In the genomic region with DNA sequence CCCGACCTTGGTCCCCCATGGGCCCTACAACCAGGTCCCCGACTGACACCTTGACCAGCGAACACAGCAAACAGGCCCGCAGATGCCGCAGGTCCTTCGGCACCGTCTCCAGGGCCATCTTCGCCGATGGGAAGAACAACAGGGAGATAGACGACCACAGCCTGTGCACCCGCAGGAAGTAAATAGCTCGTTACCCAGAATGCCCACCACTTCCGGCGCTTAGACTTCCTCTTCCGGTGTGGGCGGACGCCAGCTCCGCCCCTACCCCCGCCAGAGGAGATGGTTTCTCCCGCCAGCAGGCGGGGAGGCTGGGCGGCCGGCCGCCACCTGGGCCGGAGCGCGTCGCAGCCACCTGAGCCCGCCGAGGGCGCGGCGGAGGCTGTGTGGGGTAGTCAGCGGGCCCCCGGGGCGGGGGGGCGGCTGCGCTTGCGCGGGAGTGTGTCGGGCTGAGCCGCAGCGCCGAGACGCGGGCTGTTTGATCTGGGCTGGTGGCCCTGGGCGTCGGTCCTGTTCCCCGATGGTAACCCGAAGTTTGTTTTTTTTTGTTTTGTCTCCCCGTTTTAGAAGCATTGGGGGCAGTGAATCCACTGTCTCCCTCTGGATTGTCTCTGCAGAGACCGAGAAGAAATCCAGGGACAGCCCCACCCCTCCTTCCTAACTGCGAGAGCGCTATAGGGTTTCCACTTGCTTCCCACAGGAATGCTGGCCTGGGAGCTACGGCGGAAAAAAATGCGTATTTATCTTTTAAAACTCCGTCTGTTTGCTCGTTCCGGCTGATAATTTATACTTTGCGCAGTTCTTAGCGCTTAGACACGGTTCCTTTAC, we compare ENCODE assay signal across 1 cellular context.
TF ChIP-seq lines count a peak whose summit lies in the region.

A gene (minus strand): TSS at position 184 of the 825 bp plus-strand sequence. CDS start 66 bp downstream, at position 118.

TF ChIP-seq in HepG2, 621 proteins besides CTCF, POLR2A, EP300 and RAD21 (continued from another document and continues in another):
- TF ChIP-seq ZNF570 (CRISPR knock-in tag; IDR thresholded peaks at IDR 0.05; ENCODE audit: borderline replicate concordance) (peak; percentile 28; the same call in 1 of the 2 replicates), STAT5B (CRISPR knock-in tag; IDR thresholded peaks at IDR 0.05) (no peak), FOXO1 (CRISPR knock-in tag; IDR thresholded peaks at IDR 0.05) (peak; percentile 91), HOXA7 (CRISPR knock-in tag; IDR thresholded peaks at IDR 0.05) (no peak), ZNF7 (CRISPR knock-in tag; IDR thresholded peaks at IDR 0.05) (no peak), CBX5 (CRISPR knock-in tag; IDR thresholded peaks at IDR 0.05; ENCODE audit: borderline replicate concordance) (peak; percentile 90; the same call in 1 of the 2 replicates), ZBTB20 (CRISPR knock-in tag; IDR thresholded peaks at IDR 0.05; ENCODE audit: borderline replicate concordance, low read depth) (peak; percentile 68; the same call in 1 of the 2 replicates), PITX1 (CRISPR knock-in tag; IDR thresholded peaks at IDR 0.05) (peak; percentile 80; the same call in 1 of the 2 replicates), ZNF564 (CRISPR knock-in tag; IDR thresholded peaks at IDR 0.05) (0 out of 2 replicates have a peak, but pooled peaks have one; percentile 15), RBM39 (IDR thresholded peaks at IDR 0.05; ENCODE audit: low read depth, low read length, poor library complexity, severe bottlenecking) (peak; percentile 88), ATAD3A (CRISPR knock-in tag; IDR thresholded peaks at IDR 0.05) (no peak), NONO (IDR thresholded peaks at IDR 0.05) (no peak), NONO (CRISPR knock-in tag; conservative IDR thresholded peaks at IDR 0.05) (peak; percentile 97), TCF7 (IDR thresholded peaks at IDR 0.05; ENCODE audit: low read depth) (peak; percentile 80), SIX1 (CRISPR knock-in tag; IDR thresholded peaks at IDR 0.05; ENCODE audit: borderline replicate concordance) (peak; percentile 42; the same call in 1 of the 2 replicates), GATAD2A (CRISPR knock-in tag; IDR thresholded peaks at IDR 0.05) (no peak; the same call in none of the 2 replicates), ZNF367 (CRISPR knock-in tag; IDR thresholded peaks at IDR 0.05; ENCODE audit: borderline replicate concordance) (peak; percentile 37; the same call in 1 of the 2 replicates), FOXP1 (IDR thresholded peaks at IDR 0.05) (no peak), FOXP1 (CRISPR knock-in tag; IDR thresholded peaks at IDR 0.05) (peak; percentile 64), ZNF331 (CRISPR knock-in tag; IDR thresholded peaks at IDR 0.05) (peak; percentile 81; the same call in 1 of the 2 replicates), JUNB (CRISPR knock-in tag; IDR thresholded peaks at IDR 0.05; ENCODE audit: borderline replicate concordance) (peak; percentile 72; the same call in 1 of the 2 replicates), ZBTB3 (CRISPR knock-in tag; IDR thresholded peaks at IDR 0.05; ENCODE audit: borderline replicate concordance, low read depth) (peak; percentile 79; the same call in 1 of the 2 replicates), HMG20B (CRISPR knock-in tag; conservative IDR thresholded peaks at IDR 0.05) (peak; percentile 61; the same call in 1 of the 2 replicates), TARDBP (CRISPR knock-in tag; IDR thresholded peaks at IDR 0.05) (peak; percentile 84; the same call in 1 of the 2 replicates), ZNF672 (CRISPR knock-in tag; IDR thresholded peaks at IDR 0.05) (peak; percentile 83), ZZZ3 (CRISPR knock-in tag; IDR thresholded peaks at IDR 0.05; ENCODE audit: borderline replicate concordance) (peak; percentile 96; the same call in 1 of the 2 replicates), KDM3A (CRISPR knock-in tag; IDR thresholded peaks at IDR 0.05; ENCODE audit: low read depth) (peak; percentile 15; the same call in 1 of the 2 replicates), TGIF2 (CRISPR knock-in tag; IDR thresholded peaks at IDR 0.05) (peak; percentile 50), ZNF235 (CRISPR knock-in tag; IDR thresholded peaks at IDR 0.05; ENCODE audit: borderline replicate concordance) (peak; percentile 71; the same call in 1 of the 2 replicates), ZNF761 (CRISPR knock-in tag; conservative IDR thresholded peaks at IDR 0.05) (0 out of 2 replicates have a peak, but pooled peaks have one; percentile 52), ZNF605 (CRISPR knock-in tag; IDR thresholded peaks at IDR 0.05) (peak; percentile 66), AKAP8 (CRISPR knock-in tag; IDR thresholded peaks at IDR 0.05) (peak; percentile 97; the same call in 1 of the 2 replicates), RXRA (CRISPR knock-in tag; IDR thresholded peaks at IDR 0.05) (peak; percentile 75), TAF15 (IDR thresholded peaks at IDR 0.05; ENCODE audit: low read depth, low read length, poor library complexity, severe bottlenecking) (peak; percentile 99)
- TF ChIP-seq, protein P1, sequence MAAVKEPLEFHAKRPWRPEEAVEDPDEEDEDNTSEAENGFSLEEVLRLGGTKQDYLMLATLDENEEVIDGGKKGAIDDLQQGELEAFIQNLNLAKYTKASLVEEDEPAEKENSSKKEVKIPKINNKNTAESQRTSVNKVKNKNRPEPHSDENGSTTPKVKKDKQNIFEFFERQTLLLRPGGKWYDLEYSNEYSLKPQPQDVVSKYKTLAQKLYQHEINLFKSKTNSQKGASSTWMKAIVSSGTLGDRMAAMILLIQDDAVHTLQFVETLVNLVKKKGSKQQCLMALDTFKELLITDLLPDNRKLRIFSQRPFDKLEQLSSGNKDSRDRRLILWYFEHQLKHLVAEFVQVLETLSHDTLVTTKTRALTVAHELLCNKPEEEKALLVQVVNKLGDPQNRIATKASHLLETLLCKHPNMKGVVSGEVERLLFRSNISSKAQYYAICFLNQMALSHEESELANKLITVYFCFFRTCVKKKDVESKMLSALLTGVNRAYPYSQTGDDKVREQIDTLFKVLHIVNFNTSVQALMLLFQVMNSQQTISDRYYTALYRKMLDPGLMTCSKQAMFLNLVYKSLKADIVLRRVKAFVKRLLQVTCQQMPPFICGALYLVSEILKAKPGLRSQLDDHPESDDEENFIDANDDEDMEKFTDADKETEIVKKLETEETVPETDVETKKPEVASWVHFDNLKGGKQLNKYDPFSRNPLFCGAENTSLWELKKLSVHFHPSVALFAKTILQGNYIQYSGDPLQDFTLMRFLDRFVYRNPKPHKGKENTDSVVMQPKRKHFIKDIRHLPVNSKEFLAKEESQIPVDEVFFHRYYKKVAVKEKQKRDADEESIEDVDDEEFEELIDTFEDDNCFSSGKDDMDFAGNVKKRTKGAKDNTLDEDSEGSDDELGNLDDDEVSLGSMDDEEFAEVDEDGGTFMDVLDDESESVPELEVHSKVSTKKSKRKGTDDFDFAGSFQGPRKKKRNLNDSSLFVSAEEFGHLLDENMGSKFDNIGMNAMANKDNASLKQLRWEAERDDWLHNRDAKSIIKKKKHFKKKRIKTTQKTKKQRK (IDR thresholded peaks at IDR 0.05; ENCODE audit: low read length) = no peak
- TF ChIP-seq, protein P2, sequence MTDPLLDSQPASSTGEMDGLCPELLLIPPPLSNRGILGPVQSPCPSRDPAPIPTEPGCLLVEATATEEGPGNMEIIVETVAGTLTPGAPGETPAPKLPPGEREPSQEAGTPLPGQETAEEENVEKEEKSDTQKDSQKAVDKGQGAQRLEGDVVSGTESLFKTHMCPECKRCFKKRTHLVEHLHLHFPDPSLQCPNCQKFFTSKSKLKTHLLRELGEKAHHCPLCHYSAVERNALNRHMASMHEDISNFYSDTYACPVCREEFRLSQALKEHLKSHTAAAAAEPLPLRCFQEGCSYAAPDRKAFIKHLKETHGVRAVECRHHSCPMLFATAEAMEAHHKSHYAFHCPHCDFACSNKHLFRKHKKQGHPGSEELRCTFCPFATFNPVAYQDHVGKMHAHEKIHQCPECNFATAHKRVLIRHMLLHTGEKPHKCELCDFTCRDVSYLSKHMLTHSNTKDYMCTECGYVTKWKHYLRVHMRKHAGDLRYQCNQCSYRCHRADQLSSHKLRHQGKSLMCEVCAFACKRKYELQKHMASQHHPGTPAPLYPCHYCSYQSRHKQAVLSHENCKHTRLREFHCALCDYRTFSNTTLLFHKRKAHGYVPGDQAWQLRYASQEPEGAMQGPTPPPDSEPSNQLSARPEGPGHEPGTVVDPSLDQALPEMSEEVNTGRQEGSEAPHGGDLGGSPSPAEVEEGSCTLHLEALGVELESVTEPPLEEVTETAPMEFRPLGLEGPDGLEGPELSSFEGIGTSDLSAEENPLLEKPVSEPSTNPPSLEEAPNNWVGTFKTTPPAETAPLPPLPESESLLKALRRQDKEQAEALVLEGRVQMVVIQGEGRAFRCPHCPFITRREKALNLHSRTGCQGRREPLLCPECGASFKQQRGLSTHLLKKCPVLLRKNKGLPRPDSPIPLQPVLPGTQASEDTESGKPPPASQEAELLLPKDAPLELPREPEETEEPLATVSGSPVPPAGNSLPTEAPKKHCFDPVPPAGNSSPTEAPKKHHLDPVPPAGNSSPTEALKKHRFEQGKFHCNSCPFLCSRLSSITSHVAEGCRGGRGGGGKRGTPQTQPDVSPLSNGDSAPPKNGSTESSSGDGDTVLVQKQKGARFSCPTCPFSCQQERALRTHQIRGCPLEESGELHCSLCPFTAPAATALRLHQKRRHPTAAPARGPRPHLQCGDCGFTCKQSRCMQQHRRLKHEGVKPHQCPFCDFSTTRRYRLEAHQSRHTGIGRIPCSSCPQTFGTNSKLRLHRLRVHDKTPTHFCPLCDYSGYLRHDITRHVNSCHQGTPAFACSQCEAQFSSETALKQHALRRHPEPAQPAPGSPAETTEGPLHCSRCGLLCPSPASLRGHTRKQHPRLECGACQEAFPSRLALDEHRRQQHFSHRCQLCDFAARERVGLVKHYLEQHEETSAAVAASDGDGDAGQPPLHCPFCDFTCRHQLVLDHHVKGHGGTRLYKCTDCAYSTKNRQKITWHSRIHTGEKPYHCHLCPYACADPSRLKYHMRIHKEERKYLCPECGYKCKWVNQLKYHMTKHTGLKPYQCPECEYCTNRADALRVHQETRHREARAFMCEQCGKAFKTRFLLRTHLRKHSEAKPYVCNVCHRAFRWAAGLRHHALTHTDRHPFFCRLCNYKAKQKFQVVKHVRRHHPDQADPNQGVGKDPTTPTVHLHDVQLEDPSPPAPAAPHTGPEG (CRISPR knock-in tag; IDR thresholded peaks at IDR 0.05) = peak; percentile 58
- TF ChIP-seq, protein P3, sequence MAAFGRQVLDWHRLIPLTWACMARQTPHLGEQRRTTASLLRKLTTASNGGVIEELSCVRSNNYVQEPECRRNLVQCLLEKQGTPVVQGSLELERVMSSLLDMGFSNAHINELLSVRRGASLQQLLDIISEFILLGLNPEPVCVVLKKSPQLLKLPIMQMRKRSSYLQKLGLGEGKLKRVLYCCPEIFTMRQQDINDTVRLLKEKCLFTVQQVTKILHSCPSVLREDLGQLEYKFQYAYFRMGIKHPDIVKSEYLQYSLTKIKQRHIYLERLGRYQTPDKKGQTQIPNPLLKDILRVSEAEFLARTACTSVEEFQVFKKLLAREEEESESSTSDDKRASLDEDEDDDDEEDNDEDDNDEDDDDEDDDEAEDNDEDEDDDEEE (CRISPR knock-in tag; IDR thresholded peaks at IDR 0.05) = no peak
- TF ChIP-seq, protein P4, sequence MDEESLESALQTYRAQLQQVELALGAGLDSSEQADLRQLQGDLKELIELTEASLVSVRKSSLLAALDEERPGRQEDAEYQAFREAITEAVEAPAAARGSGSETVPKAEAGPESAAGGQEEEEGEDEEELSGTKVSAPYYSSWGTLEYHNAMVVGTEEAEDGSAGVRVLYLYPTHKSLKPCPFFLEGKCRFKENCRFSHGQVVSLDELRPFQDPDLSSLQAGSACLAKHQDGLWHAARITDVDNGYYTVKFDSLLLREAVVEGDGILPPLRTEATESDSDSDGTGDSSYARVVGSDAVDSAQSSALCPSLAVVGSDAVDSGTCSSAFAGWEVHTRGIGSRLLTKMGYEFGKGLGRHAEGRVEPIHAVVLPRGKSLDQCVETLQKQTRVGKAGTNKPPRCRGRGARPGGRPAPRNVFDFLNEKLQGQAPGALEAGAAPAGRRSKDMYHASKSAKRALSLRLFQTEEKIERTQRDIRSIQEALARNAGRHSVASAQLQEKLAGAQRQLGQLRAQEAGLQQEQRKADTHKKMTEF (CRISPR knock-in tag; IDR thresholded peaks at IDR 0.05) = peak; percentile 93
- TF ChIP-seq, protein P5, sequence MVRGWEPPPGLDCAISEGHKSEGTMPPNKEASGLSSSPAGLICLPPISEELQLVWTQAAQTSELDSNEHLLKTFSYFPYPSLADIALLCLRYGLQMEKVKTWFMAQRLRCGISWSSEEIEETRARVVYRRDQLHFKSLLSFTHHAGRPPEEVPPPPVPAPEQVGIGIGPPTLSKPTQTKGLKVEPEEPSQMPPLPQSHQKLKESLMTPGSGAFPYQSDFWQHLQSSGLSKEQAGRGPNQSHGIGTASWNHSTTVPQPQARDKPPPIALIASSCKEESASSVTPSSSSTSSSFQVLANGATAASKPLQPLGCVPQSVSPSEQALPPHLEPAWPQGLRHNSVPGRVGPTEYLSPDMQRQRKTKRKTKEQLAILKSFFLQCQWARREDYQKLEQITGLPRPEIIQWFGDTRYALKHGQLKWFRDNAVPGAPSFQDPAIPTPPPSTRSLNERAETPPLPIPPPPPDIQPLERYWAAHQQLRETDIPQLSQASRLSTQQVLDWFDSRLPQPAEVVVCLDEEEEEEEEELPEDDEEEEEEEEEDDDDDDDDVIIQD (CRISPR knock-in tag; IDR thresholded peaks at IDR 0.05; ENCODE audit: low read depth) = no peak; the same call in 1 of the 2 replicates
- TF ChIP-seq, protein P6, sequence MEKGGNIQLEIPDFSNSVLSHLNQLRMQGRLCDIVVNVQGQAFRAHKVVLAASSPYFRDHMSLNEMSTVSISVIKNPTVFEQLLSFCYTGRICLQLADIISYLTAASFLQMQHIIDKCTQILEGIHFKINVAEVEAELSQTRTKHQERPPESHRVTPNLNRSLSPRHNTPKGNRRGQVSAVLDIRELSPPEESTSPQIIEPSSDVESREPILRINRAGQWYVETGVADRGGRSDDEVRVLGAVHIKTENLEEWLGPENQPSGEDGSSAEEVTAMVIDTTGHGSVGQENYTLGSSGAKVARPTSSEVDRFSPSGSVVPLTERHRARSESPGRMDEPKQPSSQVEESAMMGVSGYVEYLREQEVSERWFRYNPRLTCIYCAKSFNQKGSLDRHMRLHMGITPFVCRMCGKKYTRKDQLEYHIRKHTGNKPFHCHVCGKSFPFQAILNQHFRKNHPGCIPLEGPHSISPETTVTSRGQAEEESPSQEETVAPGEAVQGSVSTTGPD (CRISPR knock-in tag; IDR thresholded peaks at IDR 0.05) = no peak
- TF ChIP-seq, protein P7, sequence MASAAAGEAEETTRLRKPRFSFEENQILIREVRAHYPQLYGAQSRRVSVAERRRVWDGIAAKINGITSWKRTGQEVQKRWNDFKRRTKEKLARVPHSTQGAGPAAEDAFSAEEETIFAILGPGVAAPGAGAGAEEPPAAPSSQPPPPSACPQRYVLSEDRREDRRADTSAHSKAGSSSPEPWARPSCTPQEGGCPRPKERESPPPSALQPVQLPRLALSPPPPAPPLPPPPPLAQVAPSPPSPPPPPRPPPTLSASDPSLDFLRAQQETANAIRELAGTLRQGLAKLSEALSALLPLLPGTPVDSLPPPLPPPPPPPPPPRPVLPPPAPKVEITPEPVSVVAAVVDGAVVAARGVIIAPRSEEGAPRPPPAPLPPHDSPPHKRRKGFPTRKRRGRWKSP (CRISPR knock-in tag; IDR thresholded peaks at IDR 0.05) = peak; percentile 92; the same call in 1 of the 2 replicates
- TF ChIP-seq, protein P8, sequence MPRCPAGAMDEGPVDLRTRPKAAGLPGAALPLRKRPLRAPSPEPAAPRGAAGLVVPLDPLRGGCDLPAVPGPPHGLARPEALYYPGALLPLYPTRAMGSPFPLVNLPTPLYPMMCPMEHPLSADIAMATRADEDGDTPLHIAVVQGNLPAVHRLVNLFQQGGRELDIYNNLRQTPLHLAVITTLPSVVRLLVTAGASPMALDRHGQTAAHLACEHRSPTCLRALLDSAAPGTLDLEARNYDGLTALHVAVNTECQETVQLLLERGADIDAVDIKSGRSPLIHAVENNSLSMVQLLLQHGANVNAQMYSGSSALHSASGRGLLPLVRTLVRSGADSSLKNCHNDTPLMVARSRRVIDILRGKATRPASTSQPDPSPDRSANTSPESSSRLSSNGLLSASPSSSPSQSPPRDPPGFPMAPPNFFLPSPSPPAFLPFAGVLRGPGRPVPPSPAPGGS (CRISPR knock-in tag; IDR thresholded peaks at IDR 0.05) = peak; percentile 98
